Comparison of ENCODE assay signal across 8 cellular contexts in the genomic region with DNA sequence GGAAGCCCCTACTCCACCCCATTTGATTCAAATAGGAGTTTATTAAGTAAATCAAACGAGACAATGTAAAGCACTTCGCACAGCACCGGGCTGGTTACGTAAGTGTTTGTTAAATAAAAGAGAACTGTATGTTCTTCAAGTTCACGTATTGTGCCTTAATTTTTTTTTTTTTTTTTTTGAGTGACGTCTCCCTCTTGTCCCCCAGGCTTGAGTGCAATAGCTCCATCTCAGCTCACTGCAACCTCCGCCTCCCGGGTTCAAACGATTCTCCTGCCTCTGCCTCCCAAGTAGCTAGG. TPM values are rescaled to one million over a fixed set of nuclear protein-coding genes. Genes with fewer than 3 reads are reported as not detected.
A peak's percentile ranks its signal among the peaks of the same experiment; 100 is the strongest.
DNase-seq lines count a peak whose midpoint lies in the region; ATAC-seq and TF ChIP-seq lines count a peak whose summit lies in the region.

No MANE protein-coding gene starts in this region.

- H3K27me3 Mint-ChIP-seq in activated CD4-positive, alpha-beta memory T cell treated with anti-CD3 and anti-CD28 coated beads for 36 hours, result peaks cover 54% of the 10 kb centered on the region

- H3K27ac ChIP-seq in right cardiac atrium (ENCODE audit: low read length), result peak overlapping the region; percentile 84

- H3K27me3 ChIP-seq in right cardiac atrium (ENCODE audit: control insufficient read depth, insufficient read depth), result no peaks in the 10 kb centered on the region

- H3K27ac Mint-ChIP-seq in activated CD4-positive, alpha-beta memory T cell treated with anti-CD3 and anti-CD28 coated beads for 36 hours, result no peak overlapping the region

- H3K4me1 Mint-ChIP-seq in activated CD4-positive, alpha-beta memory T cell treated with anti-CD3 and anti-CD28 coated beads for 36 hours (ENCODE audit: low read depth), result peaks cover 9% of the 10 kb centered on the region

- no peak for DNase-seq in activated CD4-positive, alpha-beta memory T cell treated with anti-CD3 and anti-CD28 coated beads for 36 hours
- DNase-seq in right cardiac atrium (peak in 1 of 3 donors; percentile 37), skeletal muscle cell (ENCODE audit: low read depth) (no peak), NCI-H69 (lab: John Stamatoyannopoulos, UW) (no peak), left lobe of liver (ENCODE audit: low spot score) (no peak), GM20000 (ENCODE audit: low spot score) (no peak), omental fat pad (ENCODE audit: low spot score) (no peak)

- no peaks in the 10 kb centered on the region for H3K36me3 Mint-ChIP-seq in activated CD4-positive, alpha-beta memory T cell treated with anti-CD3 and anti-CD28 coated beads for 36 hours

- intact Hi-C loops in activated CD4-positive, alpha-beta memory T cell treated with anti-CD3 and anti-CD28 coated beads for 36 hours (cut with micrococcal nuclease), result loop anchor here (2.0 kb wide), 1 partner anchor 58 kb away; no protein-coding TSS in a partner anchor
- intact Hi-C loops in right cardiac atrium (cut with DNase I), result loop anchor here in 3 of 4 donors (5.0 to 10.0 kb wide), 4 partner anchors 84 to 127 kb away; no protein-coding TSS in a partner anchor

- CTCF ChIA-PET in activated CD4-positive, alpha-beta memory T cell treated with anti-CD3 and anti-CD28 coated beads for 36 hours (lab: Charles Lee), result interaction anchor here (1.4 kb wide), 1 partner anchor 90 kb away, joined by 4 read pairs; no protein-coding TSS in a partner anchor

- ATAC-seq in right cardiac atrium, result no peak
- ATAC-seq in left lobe of liver, result no peak
- ATAC-seq in omental fat pad (ENCODE audit: low FRiP score), result no peak

- no peaks in the 10 kb centered on the region for H3K4me1 ChIP-seq in right cardiac atrium (ENCODE audit: control insufficient read depth, insufficient read depth, low read length)

- no peaks in the 10 kb centered on the region for H3K9me3 Mint-ChIP-seq in activated CD4-positive, alpha-beta memory T cell treated with anti-CD3 and anti-CD28 coated beads for 36 hours

- no peaks in the 10 kb centered on the region for H3K9me3 ChIP-seq in right cardiac atrium (ENCODE audit: control insufficient read depth, low read length)

- WGBS in right cardiac atrium, result 47% methylated on average over 9 of the region's 9 CpGs

- no peak for TF ChIP-seq CTCF in GM12875 (IDR thresholded peaks at IDR 0.05; ENCODE audit: borderline replicate concordance, insufficient read depth, low read depth, low read length)
- TF ChIP-seq CTCF in GM20000 (IDR thresholded peaks at IDR 0.05; ENCODE audit: extremely low read depth, missing control alignments), result no peak
- TF ChIP-seq CTCF in omental fat pad (IDR thresholded peaks at IDR 0.05), result no peak

- POLR2A ChIA-PET in activated CD4-positive, alpha-beta memory T cell treated with anti-CD3 and anti-CD28 coated beads for 36 hours (lab: Charles Lee), result no interaction called here

- H3K4me3 Mint-ChIP-seq in activated CD4-positive, alpha-beta memory T cell treated with anti-CD3 and anti-CD28 coated beads for 36 hours, result peak overlapping the region; percentile 82

- H3K4me3 ChIP-seq in GM12875 (ENCODE audit: low read depth, low read length), result peak overlapping the region; percentile 86
- peak overlapping the region; percentile 48 for H3K4me3 ChIP-seq in right cardiac atrium (ENCODE audit: low read length)
- H3K4me3 ChIP-seq in skeletal muscle cell (ENCODE audit: low read depth, low read length), result peak overlapping the region; percentile 58

RNA-seq across cellular contexts. Expression of a gene that starts 1.3 kb away (rescaled TPM):
- 1 to 10 TPM; 1.0 to 1.2 TPM for total RNA-seq in activated CD4-positive, alpha-beta memory T cell treated with anti-CD3 and anti-CD28 coated beads for 36 hours
- total RNA-seq in right cardiac atrium, result 10 to 100 TPM; 48.2 to 99.2 (median 56.9) TPM
- 23.0 TPM for polyA plus RNA-seq in right cardiac atrium
- total RNA-seq in left lobe of liver, result 13.2 TPM
- total RNA-seq in omental fat pad, result 100 to 1,000 TPM in 1 of 4 donors, 10 to 100 TPM in 3; 57.4 to 130 (median 77.7) TPM
